ENCODE assay signal across 18 cellular contexts in the genomic region with DNA sequence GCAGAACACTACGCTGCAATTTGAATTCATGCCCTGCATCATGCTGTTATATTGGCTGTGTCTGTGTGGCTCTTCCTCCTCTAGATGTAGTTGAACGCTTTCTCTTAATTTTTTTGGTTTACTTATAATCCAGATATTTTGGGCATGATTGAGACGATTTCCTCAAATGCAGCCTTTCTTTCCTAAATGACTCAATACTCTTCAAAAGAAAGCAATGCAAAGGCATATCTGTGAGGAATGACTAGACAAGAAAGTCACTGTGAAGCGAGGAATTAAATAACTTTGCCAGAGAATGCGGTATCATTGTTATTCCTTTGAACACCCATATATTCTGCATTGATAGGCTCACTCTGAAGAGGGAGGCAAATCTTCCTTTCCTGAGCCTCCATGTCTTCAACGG.
DNase-seq lines count a peak whose midpoint lies in the region; ATAC-seq, FAIRE-seq and TF ChIP-seq lines count a peak whose summit lies in the region.
"Had no signal": no experiment of that assay in that cellular context is flagged by ENCODE, and none has a peak within 500 bp of the region (broad histone marks: within the 10 kb centered on the region; RNA-seq: fewer than 3 reads in every experiment).

No MANE protein-coding gene starts in this region.

- H3K36me3 ChIP-seq in SK-N-SH (replicated peaks in 1 of 2; ENCODE audit: control insufficient read depth in 1 of 2, insufficient read depth in 2 of 2, low read length in 1 of 2) (no peaks in the 10 kb centered on the region), osteoblast (ENCODE audit: insufficient read depth, low read length) (no peaks in the 10 kb centered on the region), right lobe of liver (no peaks in the 10 kb centered on the region)
- H3K36me3 ChIP-seq: BE2C had no signal

- no peaks in the 10 kb centered on the region for H4K20me1 ChIP-seq in SK-N-SH (ENCODE audit: insufficient read depth)
- H4K20me1 ChIP-seq in osteoblast (ENCODE audit: insufficient read depth, low read length), result no peaks in the 10 kb centered on the region

- H3K27me3 ChIP-seq in SK-N-SH (ENCODE audit: insufficient read depth) (no peaks in the 10 kb centered on the region), osteoblast (ENCODE audit: insufficient read depth, low read length) (no peaks in the 10 kb centered on the region), right lobe of liver (no peaks in the 10 kb centered on the region)
- H3K27me3 ChIP-seq: BE2C had no signal

- H2AFZ ChIP-seq in SK-N-SH (ENCODE audit: low read depth) (peak overlapping the region; percentile 43; the same call in 1 of the 2 replicates), osteoblast (ENCODE audit: low read length) (no peak overlapping the region)

- H3K9me3 ChIP-seq in SK-N-SH, result no peaks in the 10 kb centered on the region
- no peaks in the 10 kb centered on the region for H3K9me3 ChIP-seq in osteoblast (ENCODE audit: low read depth, low read length)
- no peaks in the 10 kb centered on the region for H3K9me3 ChIP-seq in right lobe of liver
- H3K9me3 ChIP-seq: BE2C had no signal

- CTCF ChIA-PET in SK-N-SH (lab: Yijun Ruan, JAX), result interaction anchor here (1.0 to 1.3 kb wide), 3 partner anchors 11 to 49 kb away, joined by 3 to 4 read pairs (median 4); no protein-coding TSS in a partner anchor

- no peaks in the 10 kb centered on the region for H3F3A ChIP-seq in SK-N-SH (replicated peaks; ENCODE audit: insufficient read depth)

- POLR2A ChIA-PET in SK-N-SH (lab: Yijun Ruan, JAX), result no interaction called here

- H3K4me2 ChIP-seq in SK-N-SH (no peak overlapping the region), osteoblast (ENCODE audit: insufficient read depth, low read length) (peak overlapping the region; percentile 57)

- no peak for DNase-seq in D721Med (ENCODE audit: insufficient read length, low spot score)
- peak; percentile 17 for DNase-seq in SK-N-SH
- DNase-seq in fibroblast of mammary gland (ENCODE audit: low read depth), result peak; percentile 15
- DNase-seq in osteoblast (ENCODE audit: insufficient read length, low spot score, missing footprints), result peak; percentile 77
- DNase-seq in right lobe of liver, result no peak
- no peak for DNase-seq in stimulated activated CD4-positive, alpha-beta T cell treated with anti-CD3 and anti-CD28 coated beads, Interleukin-15, amount 100 ng/mL, for 24 hours
- DNase-seq in stimulated activated CD4-positive, alpha-beta T cell treated with anti-CD3 and anti-CD28 coated beads, Interleukin-4, amount 100 ng/mL, for 4 hours, result no peak
- DNase-seq in NCI-H2196 (lab: John Stamatoyannopoulos, UW; ENCODE audit: unreplicated experiment), result no peak
- DNase-seq: BE2C, DND-41, GOT3, NCI-H1105 treated with DMSO at 0.1 percent for 48 hours, NCI-H2081, Right ventricle myocardium superior had no signal

- H3K27ac ChIP-seq in SK-N-SH (ENCODE audit: low read depth in 2 of 2, low read length in 1 of 2) (peak overlapping the region in 1 of 2 experiments; percentile 88; a peak in 2 of 4 replicates), osteoblast (ENCODE audit: low read depth, low read length) (peak overlapping the region; percentile 16), right lobe of liver (no peak overlapping the region)

- H3K4me1 ChIP-seq in SK-N-SH (ENCODE audit: control insufficient read depth in 1 of 2, insufficient read depth in 2 of 2, low read depth in 1 of 2, low read length in 1 of 2) (peaks cover 0 to 13% of the 10 kb centered on the region in 2 experiments; a peak in 2 of 4 replicates), osteoblast (ENCODE audit: insufficient read depth, low read length) (peaks cover 25% of the 10 kb centered on the region), right lobe of liver (no peaks in the 10 kb centered on the region)
- H3K4me1 ChIP-seq: BE2C had no signal

- TF ChIP-seq RAD21 in SK-N-SH (IDR thresholded peaks at IDR 0.05; ENCODE audit: low read length), result no peak

- TF ChIP-seq CTCF in D721Med (IDR thresholded peaks at IDR 0.05; ENCODE audit: insufficient read depth, missing control alignments) (no peak), SK-N-SH (IDR thresholded peaks at IDR 0.05) (no peak), fibroblast of mammary gland (conservative IDR thresholded peaks at IDR 0.05; ENCODE audit: control insufficient read depth, insufficient read depth, low read depth, low read length) (no peak), osteoblast (IDR thresholded peaks at IDR 0.05; ENCODE audit: extremely low read depth, low read depth, low read length) (no peak), right lobe of liver (IDR thresholded peaks at IDR 0.05) (no peak)

- H3K4me3 ChIP-seq in SK-N-SH (ENCODE audit: low read depth in 2 of 2, low read length in 1 of 2), result no peak overlapping the region
- H3K4me3 ChIP-seq in fibroblast of mammary gland (ENCODE audit: control insufficient read depth, low read depth, low read length), result no peak overlapping the region
- H3K4me3 ChIP-seq in osteoblast (ENCODE audit: insufficient read depth, low read length), result no peak overlapping the region
- H3K4me3 ChIP-seq in right lobe of liver, result no peak overlapping the region

- H3K9ac ChIP-seq in SK-N-SH, result no peak overlapping the region

- no peak for TF ChIP-seq POLR2A in right lobe of liver (IDR thresholded peaks at IDR 0.05)

- no peaks in the 10 kb centered on the region for H3K9me2 ChIP-seq in SK-N-SH

- intact Hi-C loops in right lobe of liver (cut with DNase I), result no loop called here

- no peak for TF ChIP-seq EP300 in SK-N-SH (IDR thresholded peaks at IDR 0.05; ENCODE audit: borderline replicate concordance in 1 of 2, low read depth in 1 of 2, low read length in 1 of 2)

- FAIRE-seq in D721Med (lab: Jason Lieb, UNC), result peak; percentile 51
- FAIRE-seq: A204.1, GM12891, RCC 7860 had no signal

- 71% methylated on average over 6 of the region's 6 CpGs for WGBS in SK-N-SH (ENCODE audit: low lambda C conversion rate)
- 67% methylated on average over 6 of the region's 6 CpGs for WGBS in right lobe of liver (ENCODE audit: insufficient coverage, low coverage, low lambda C conversion rate, missing lambda C conversion rate)

- no peaks in the 10 kb centered on the region for H3K79me2 ChIP-seq in SK-N-SH (ENCODE audit: insufficient read depth)
- H3K79me2 ChIP-seq in osteoblast (ENCODE audit: insufficient read depth, low read length), result no peaks in the 10 kb centered on the region

- no peak for ATAC-seq in right lobe of liver
- ATAC-seq: HCT116 had no signal

TF ChIP-seq in SK-N-SH, 30 proteins besides CTCF, POLR2A, EP300 and RAD21:
- no peak for TF ChIP-seq RXRA (IDR thresholded peaks at IDR 0.05; ENCODE audit: borderline replicate concordance, low read depth)
- no peak for TF ChIP-seq MXI1 (IDR thresholded peaks at IDR 0.05; ENCODE audit: low read depth, low read length)
- no peak for TF ChIP-seq EZH2phosphoT487 (IDR thresholded peaks at IDR 0.05; ENCODE audit: borderline replicate concordance, low read depth)
- no peak for TF ChIP-seq NRF1 (IDR thresholded peaks at IDR 0.05; ENCODE audit: low read depth, low read length)
- TF ChIP-seq, protein P1, sequence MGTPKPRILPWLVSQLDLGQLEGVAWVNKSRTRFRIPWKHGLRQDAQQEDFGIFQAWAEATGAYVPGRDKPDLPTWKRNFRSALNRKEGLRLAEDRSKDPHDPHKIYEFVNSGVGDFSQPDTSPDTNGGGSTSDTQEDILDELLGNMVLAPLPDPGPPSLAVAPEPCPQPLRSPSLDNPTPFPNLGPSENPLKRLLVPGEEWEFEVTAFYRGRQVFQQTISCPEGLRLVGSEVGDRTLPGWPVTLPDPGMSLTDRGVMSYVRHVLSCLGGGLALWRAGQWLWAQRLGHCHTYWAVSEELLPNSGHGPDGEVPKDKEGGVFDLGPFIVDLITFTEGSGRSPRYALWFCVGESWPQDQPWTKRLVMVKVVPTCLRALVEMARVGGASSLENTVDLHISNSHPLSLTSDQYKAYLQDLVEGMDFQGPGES (IDR thresholded peaks at IDR 0.05; ENCODE audit: low read depth, low read length), result no peak
- no peak for TF ChIP-seq JUND (IDR thresholded peaks at IDR 0.05)
- TF ChIP-seq NFIC (IDR thresholded peaks at IDR 0.05; ENCODE audit: borderline replicate concordance), result no peak
- TF ChIP-seq POLR2AphosphoS5 (IDR thresholded peaks at IDR 0.05; ENCODE audit: low read depth, low read length), result no peak
- no peak for TF ChIP-seq GATA2 (CRISPR knock-in tag; IDR thresholded peaks at IDR 0.05)
- TF ChIP-seq FOSL2 (IDR thresholded peaks at IDR 0.05; ENCODE audit: borderline replicate concordance, low read depth), result no peak
- no peak for TF ChIP-seq YY1 (IDR thresholded peaks at IDR 0.05; ENCODE audit: low read depth)
- TF ChIP-seq TCF12 (IDR thresholded peaks at IDR 0.05), result no peak
- no peak for TF ChIP-seq CHD2 (IDR thresholded peaks at IDR 0.05; ENCODE audit: low read length, partially characterized antibody)
- TF ChIP-seq SMC3 (IDR thresholded peaks at IDR 0.05; ENCODE audit: low read depth, low read length), result no peak
- TF ChIP-seq, protein P2, sequence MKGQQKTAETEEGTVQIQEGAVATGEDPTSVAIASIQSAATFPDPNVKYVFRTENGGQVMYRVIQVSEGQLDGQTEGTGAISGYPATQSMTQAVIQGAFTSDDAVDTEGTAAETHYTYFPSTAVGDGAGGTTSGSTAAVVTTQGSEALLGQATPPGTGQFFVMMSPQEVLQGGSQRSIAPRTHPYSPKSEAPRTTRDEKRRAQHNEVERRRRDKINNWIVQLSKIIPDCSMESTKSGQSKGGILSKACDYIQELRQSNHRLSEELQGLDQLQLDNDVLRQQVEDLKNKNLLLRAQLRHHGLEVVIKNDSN (IDR thresholded peaks at IDR 0.05; ENCODE audit: borderline replicate concordance, low read depth), result no peak
- TF ChIP-seq, protein P3, sequence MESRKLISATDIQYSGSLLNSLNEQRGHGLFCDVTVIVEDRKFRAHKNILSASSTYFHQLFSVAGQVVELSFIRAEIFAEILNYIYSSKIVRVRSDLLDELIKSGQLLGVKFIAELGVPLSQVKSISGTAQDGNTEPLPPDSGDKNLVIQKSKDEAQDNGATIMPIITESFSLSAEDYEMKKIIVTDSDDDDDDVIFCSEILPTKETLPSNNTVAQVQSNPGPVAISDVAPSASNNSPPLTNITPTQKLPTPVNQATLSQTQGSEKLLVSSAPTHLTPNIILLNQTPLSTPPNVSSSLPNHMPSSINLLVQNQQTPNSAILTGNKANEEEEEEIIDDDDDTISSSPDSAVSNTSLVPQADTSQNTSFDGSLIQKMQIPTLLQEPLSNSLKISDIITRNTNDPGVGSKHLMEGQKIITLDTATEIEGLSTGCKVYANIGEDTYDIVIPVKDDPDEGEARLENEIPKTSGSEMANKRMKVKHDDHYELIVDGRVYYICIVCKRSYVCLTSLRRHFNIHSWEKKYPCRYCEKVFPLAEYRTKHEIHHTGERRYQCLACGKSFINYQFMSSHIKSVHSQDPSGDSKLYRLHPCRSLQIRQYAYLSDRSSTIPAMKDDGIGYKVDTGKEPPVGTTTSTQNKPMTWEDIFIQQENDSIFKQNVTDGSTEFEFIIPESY (IDR thresholded peaks at IDR 0.05; ENCODE audit: borderline replicate concordance, low read depth), result no peak
- TF ChIP-seq FOXJ3 (CRISPR knock-in tag; IDR thresholded peaks at IDR 0.05), result no peak

Comparison
In these comparisons a context has a peak if more than half of its experiments do, and no peak if none do; other contexts are left out.
1. DNase-seq: peak in SK-N-SH (single experiment), fibroblast of mammary gland (single experiment) and osteoblast (single experiment); none in D721Med (single experiment), right lobe of liver (0 of 3), stimulated activated CD4-positive, alpha-beta T cell treated with anti-CD3 and anti-CD28 coated beads, Interleukin-15, amount 100 ng/mL, for 24 hours (single experiment), stimulated activated CD4-positive, alpha-beta T cell treated with anti-CD3 and anti-CD28 coated beads, Interleukin-4, amount 100 ng/mL, for 4 hours (0 of 2) and NCI-H2196 (single experiment).